ENCODE assay signal across 7 cellular contexts in the genomic region with DNA sequence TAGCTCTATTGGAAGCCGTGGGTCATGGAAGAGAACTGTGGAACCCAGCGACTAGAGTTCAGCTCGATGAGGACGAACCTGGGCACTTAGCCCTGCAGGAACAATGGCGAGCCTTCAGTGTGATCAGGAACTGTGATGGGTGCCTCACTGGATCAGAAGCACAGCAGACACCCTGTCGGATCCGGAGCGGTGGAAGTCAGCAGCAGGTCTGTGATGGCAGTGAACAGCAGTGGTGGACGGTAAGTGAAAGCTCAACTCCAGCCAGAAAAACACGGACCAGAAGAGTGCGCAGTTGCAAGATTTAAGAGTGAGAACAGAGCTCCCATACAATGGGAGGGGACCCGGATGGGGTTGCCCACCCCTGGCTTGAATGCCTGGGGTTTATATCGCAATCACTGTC.
"Had no signal": no experiment of that assay in that cellular context is flagged by ENCODE, and none has a peak within 500 bp of the region (broad histone marks: within the 10 kb centered on the region; RNA-seq: fewer than 3 reads in every experiment).

No MANE protein-coding gene starts in this region.

- H3K4me2 ChIP-seq: GM23338 had no signal

- H3K9me3 ChIP-seq: HAP-1 had no signal

- H3K27ac ChIP-seq: HL-60 had no signal

- H3K36me3 ChIP-seq: HAP-1 had no signal

- H3K4me3 ChIP-seq: GM23338, HAP-1 had no signal

- ATAC-seq: GM23338, HCT116, HepG2 had no signal

- H2AFZ ChIP-seq: GM23338 had no signal

- H3K4me1 ChIP-seq: HAP-1 had no signal

- DNase-seq: HFFc6, KBM-7 had no signal
